11 cellular contexts compared by ENCODE assay signal in the genomic region with DNA sequence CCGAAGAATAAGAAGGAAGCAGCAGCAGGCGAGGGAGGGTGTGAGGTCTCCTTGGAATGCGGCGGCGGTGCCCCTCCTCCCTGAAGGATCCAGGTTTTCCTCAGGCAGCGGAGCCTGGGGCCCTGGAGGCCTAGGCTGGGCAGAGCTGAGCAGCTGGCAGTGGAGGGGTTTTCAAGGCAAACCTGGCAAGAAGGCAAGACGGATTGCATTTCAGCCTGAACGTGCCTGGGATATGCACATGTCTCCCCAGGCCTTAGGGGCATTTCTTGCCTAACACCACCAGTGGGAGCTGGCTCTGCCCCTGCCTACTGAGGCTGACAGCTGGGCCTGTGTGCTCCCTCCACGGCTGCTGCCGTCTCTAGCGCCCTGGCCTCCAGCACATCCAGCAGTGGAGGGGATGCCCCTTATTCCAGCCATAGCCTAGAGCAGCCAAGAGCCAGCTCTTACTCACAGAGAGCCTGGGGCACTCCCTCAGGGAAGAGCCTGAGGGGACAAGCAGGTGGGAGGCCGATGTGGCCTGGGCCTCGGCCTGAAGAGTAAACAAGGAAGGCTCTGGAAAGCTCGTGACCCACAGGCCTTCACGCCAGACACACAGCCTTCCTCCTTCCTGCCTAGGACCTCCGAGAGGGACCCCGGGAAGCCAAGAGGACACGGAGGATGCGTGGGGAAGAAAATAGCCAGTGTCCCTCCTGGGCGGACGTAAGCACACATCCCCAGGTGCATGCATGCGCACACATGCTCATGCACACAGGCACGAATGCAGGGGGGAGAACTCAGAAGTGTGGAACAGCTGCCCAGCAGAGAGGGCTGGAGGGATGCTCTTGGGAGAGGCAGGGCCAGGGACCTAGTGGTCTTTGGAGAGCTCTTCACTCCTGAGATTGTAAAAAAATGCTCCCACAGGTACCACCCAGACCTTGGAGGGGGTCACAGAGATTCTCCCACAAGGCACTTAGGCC. TPM values are rescaled to one million over a fixed set of nuclear protein-coding genes. Genes with fewer than 3 reads are reported as not detected.
DNase-seq lines count a peak whose midpoint lies in the region; ATAC-seq and TF ChIP-seq lines count a peak whose summit lies in the region.
"Had no signal": no experiment of that assay in that cellular context is flagged by ENCODE, and none has a peak within 500 bp of the region (broad histone marks: within the 10 kb centered on the region; RNA-seq: fewer than 3 reads in every experiment).

No MANE protein-coding gene starts in this region.

- no TSS peak for BruUV-seq in A673 (replicated peaks; lab: Mats Ljungman, UMichigan)

- TF ChIP-seq CTCF in A673 (conservative IDR thresholded peaks at IDR 0.05; ENCODE audit: low read depth, low read length): peak; percentile 40; the same call in 1 of the 2 replicates

- no peaks in the 10 kb centered on the region for H3K36me3 ChIP-seq in A673 (ENCODE audit: insufficient read depth, low read length, poor library complexity, severe bottlenecking)

- intact Hi-C loops in A673 (cut with micrococcal nuclease; ENCODE audit: unreplicated experiment): no loop called here

- no peaks in the 10 kb centered on the region for H3K27me3 ChIP-seq in A673 (replicated peaks; ENCODE audit: insufficient read depth, low read depth, low read length, poor library complexity)

- CTCF ChIA-PET in A673 (lab: Charles Lee): interaction anchor here (0.5 to 1.0 kb wide), 3 partner anchors 22 to 108 kb away, joined by 3 read pairs; no protein-coding TSS in a partner anchor

- H3K27ac ChIP-seq in A673 (ENCODE audit: low read depth, low read length, poor library complexity, severe bottlenecking): peak overlapping the region; percentile 81

- ATAC-seq in GM18907 (IDR thresholded peaks at IDR 0.05; ENCODE audit: unreplicated experiment) (no peak), HG03097 (IDR thresholded peaks at IDR 0.05; ENCODE audit: low FRiP score, unreplicated experiment) (no peak)

- H3K9me3 ChIP-seq in A673 (ENCODE audit: low read depth, low read length, poor library complexity, severe bottlenecking): no peaks in the 10 kb centered on the region

- H3K4me3 ChIP-seq in A673 (ENCODE audit: low read depth, low read length, poor library complexity, severe bottlenecking): no peak overlapping the region
- H3K4me3 ChIP-seq: lung had no signal

- peaks cover 51% of the 10 kb centered on the region for H3K4me1 ChIP-seq in A673 (ENCODE audit: insufficient read depth, low read length, poor library complexity, severe bottlenecking)

- DNase-seq in A673 (ENCODE audit: low spot score) (peak; percentile 82), LHCN-M2 (ENCODE audit: low read depth) (peak; percentile 97), astrocyte of the hippocampus (ENCODE audit: low read depth, low spot score) (peak; percentile 69), kidney tubule cell (ENCODE audit: low spot score) (peak; percentile 16), NCI-H345 (lab: John Stamatoyannopoulos, UW) (no peak)
- no peak for DNase-seq in stimulated activated naive CD4-positive, alpha-beta T cell treated with Interleukin-2 at 50 U/mL for 16 hours (lab: John Stamatoyannopoulos, UW)
- DNase-seq: activated gamma-delta T cell treated with Interleukin-2 at 50 U/mL for 16 hours had no signal

- POLR2A ChIA-PET in A673 (lab: Charles Lee; ENCODE audit: low non-redundant PET): interaction anchor here (0.5 kb wide), 1 partner anchor 677 kb away, joined by 9 read pairs; no protein-coding TSS in a partner anchor

RNA-seq across cellular contexts. Expression of a gene that starts 23.0 kb away (rescaled TPM):
- total RNA-seq in A673 (2021) (93.3 and 106 TPM in 2 replicates), LHCN-M2 (2014; rRNA removed) (78.9 and 88.7 TPM in 2 replicates)
- polyA plus RNA-seq in LHCN-M2 (2012): 106 TPM

RNA-seq across cellular contexts. Expression of a gene that starts 24.3 kb away (rescaled TPM):
- total RNA-seq in A673 (2021) (32.2 and 48.1 TPM in 2 replicates), LHCN-M2 (2014; rRNA removed) (82.3 and 181 TPM in 2 replicates)
- 25.9 TPM for polyA plus RNA-seq in LHCN-M2 (2012)
- polyA plus RNA-seq: CD14-positive monocyte had no signal

RNA-seq across cellular contexts. Expression of a gene that starts 56.7 kb away (rescaled TPM):
- total RNA-seq in A673 (2021) (0.80 and 1.0 TPM in 2 replicates), LHCN-M2 (2014; rRNA removed) (0.80 and 1.9 TPM in 2 replicates)
- 0.55 TPM for polyA plus RNA-seq in LHCN-M2 (2012)
- polyA plus RNA-seq: CD14-positive monocyte had no signal

Comparison
In these comparisons a context has a peak if more than half of its experiments do, and no peak if none do; other contexts are left out.
1. DNase-seq: peak in A673 (single experiment), LHCN-M2 (single experiment), astrocyte of the hippocampus (single experiment) and kidney tubule cell (single experiment); none in NCI-H345 (single experiment) and stimulated activated naive CD4-positive, alpha-beta T cell treated with Interleukin-2 at 50 U/mL for 16 hours (single experiment).